In the genomic region with DNA sequence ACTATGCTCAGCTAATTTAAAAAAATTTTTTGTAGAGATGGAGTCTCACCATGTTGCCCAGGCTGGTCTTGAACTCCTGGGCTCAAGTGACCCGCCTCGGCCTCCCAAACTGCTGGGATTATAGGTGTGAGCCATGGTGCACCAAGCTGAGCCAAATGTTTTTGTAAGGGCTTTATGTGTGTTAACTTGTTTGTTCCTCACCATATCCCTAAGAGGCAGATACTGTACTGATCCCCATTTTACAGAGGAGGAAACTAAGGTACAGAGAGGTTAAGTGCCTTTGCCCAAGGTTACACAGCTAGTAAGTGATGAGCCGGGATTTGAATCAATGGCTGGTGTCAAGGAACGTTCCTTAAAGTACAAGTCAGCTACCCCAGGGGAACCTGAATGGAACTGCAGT, we compare ENCODE assay signal across 2 cellular contexts.
TF ChIP-seq lines count a peak whose summit lies in the region.

No MANE protein-coding gene starts in this region.

TF ChIP-seq in IMR-90, 13 proteins besides CTCF, POLR2A, EP300 and RAD21 (continued from another document):
- no peak for TF ChIP-seq FOS (IDR thresholded peaks at IDR 0.05; ENCODE audit: low read depth, low read length)
- no peak for TF ChIP-seq NFE2L2 (IDR thresholded peaks at IDR 0.05; ENCODE audit: low read depth, low read length)
- TF ChIP-seq, protein P1, sequence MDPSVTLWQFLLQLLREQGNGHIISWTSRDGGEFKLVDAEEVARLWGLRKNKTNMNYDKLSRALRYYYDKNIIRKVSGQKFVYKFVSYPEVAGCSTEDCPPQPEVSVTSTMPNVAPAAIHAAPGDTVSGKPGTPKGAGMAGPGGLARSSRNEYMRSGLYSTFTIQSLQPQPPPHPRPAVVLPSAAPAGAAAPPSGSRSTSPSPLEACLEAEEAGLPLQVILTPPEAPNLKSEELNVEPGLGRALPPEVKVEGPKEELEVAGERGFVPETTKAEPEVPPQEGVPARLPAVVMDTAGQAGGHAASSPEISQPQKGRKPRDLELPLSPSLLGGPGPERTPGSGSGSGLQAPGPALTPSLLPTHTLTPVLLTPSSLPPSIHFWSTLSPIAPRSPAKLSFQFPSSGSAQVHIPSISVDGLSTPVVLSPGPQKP (IDR thresholded peaks at IDR 0.05; ENCODE audit: borderline replicate concordance, low read depth, low read length): no peak
- no peak for TF ChIP-seq CHD1 (IDR thresholded peaks at IDR 0.05; ENCODE audit: low read depth, low read length)
- no peak for TF ChIP-seq USF2 (IDR thresholded peaks at IDR 0.05; ENCODE audit: low read depth, low read length)
- TF ChIP-seq RFX5 (IDR thresholded peaks at IDR 0.05; ENCODE audit: low read depth, low read length): no peak
- TF ChIP-seq BHLHE40 (IDR thresholded peaks at IDR 0.05; ENCODE audit: low read depth, low read length): no peak
- no peak for TF ChIP-seq MAZ (IDR thresholded peaks at IDR 0.05; ENCODE audit: borderline replicate concordance, low read depth, low read length)

TF ChIP-seq in HEK293T, 16 proteins besides CTCF, POLR2A, EP300 and RAD21 (continued from another document):
- no peak for TF ChIP-seq SP1 (IDR thresholded peaks at IDR 0.05)
- TF ChIP-seq ELF4 (IDR thresholded peaks at IDR 0.05): no peak
- TF ChIP-seq, protein P2, sequence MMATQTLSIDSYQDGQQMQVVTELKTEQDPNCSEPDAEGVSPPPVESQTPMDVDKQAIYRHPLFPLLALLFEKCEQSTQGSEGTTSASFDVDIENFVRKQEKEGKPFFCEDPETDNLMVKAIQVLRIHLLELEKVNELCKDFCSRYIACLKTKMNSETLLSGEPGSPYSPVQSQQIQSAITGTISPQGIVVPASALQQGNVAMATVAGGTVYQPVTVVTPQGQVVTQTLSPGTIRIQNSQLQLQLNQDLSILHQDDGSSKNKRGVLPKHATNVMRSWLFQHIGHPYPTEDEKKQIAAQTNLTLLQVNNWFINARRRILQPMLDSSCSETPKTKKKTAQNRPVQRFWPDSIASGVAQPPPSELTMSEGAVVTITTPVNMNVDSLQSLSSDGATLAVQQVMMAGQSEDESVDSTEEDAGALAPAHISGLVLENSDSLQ (IDR thresholded peaks at IDR 0.05): no peak
- no peak for TF ChIP-seq FOXM1 (IDR thresholded peaks at IDR 0.05; ENCODE audit: borderline replicate concordance)
- TF ChIP-seq ZNF384 (IDR thresholded peaks at IDR 0.05): no peak
- no peak for TF ChIP-seq CTBP1 (IDR thresholded peaks at IDR 0.05; ENCODE audit: borderline replicate concordance)
- no peak for TF ChIP-seq TARDBP (IDR thresholded peaks at IDR 0.05)
